In genomic region chr1:244272471-244273261, GRCh38 we compare ENCODE assay signal across 9 cellular contexts.
DNase-seq lines count a peak whose midpoint lies in the region; ATAC-seq and TF ChIP-seq lines count a peak whose summit lies in the region.
"Had no signal": no experiment of that assay in that cellular context is flagged by ENCODE, and none has a peak within 500 bp of the region (broad histone marks: within the 10 kb centered on the region; RNA-seq: fewer than 3 reads in every experiment).

No MANE protein-coding gene starts in this region.

- peaks cover 0 to 1% (median 0%) of the 10 kb centered on the region in 5 donors for H3K27me3 Mint-ChIP-seq in naive thymus-derived CD4-positive, alpha-beta T cell
- H3K27me3 Mint-ChIP-seq: activated naive CD8-positive, alpha-beta T cell had no signal

- H3K27ac Mint-ChIP-seq in naive thymus-derived CD4-positive, alpha-beta T cell: peak overlapping the region in 3 of 9 donors; percentile 0 to 45 (median 37)
- H3K27ac Mint-ChIP-seq: activated naive CD8-positive, alpha-beta T cell had no signal

- no peak overlapping the region for H3K4me3 Mint-ChIP-seq in naive thymus-derived CD4-positive, alpha-beta T cell
- H3K4me3 Mint-ChIP-seq: activated naive CD8-positive, alpha-beta T cell had no signal

- CTCF ChIA-PET in naive thymus-derived CD4-positive, alpha-beta T cell (lab: Charles Lee): interaction anchor here (0.5 to 3.4 kb wide), 6 partner anchors 17 to 994 kb away, joined by 3 to 26 read pairs (median 3); no protein-coding TSS in a partner anchor

- H3K4me1 Mint-ChIP-seq in naive thymus-derived CD4-positive, alpha-beta T cell: peaks cover 3 to 17% (median 12%) of the 10 kb centered on the region in 7 donors

- H3K27me3 ChIP-seq in naive thymus-derived CD4-positive, alpha-beta T cell (ENCODE audit: control insufficient read depth in 2 of 2, insufficient read depth in 2 of 2, low read length in 2 of 2): no peaks in the 10 kb centered on the region

- no peak overlapping the region for H3K4me3 ChIP-seq in naive thymus-derived CD4-positive, alpha-beta T cell (ENCODE audit: low read length)

- peak; percentile 64 for DNase-seq in COR-L47 (lab: John Stamatoyannopoulos, UW)
- peak; percentile 46 for DNase-seq in KG1 (lab: John Stamatoyannopoulos, UW)
- peak; percentile 75 for DNase-seq in OCI-M2 (lab: John Stamatoyannopoulos, UW; ENCODE audit: unreplicated experiment)
- DNase-seq in activated T-cell treated with anti-CD3 and anti-CD28 coated beads for 4 hours: peak; percentile 64
- peak; percentile 69 to 84 for DNase-seq in erythroblast (lab: John Stamatoyannopoulos, UW)
- peak; percentile 42 to 80 (median 73) for DNase-seq in naive thymus-derived CD4-positive, alpha-beta T cell
- peak; percentile 13 to 24 for DNase-seq in stimulated activated CD8-positive, alpha-beta memory T cell treated with anti-CD3 and anti-CD28 coated beads, Interleukin-7, amount 100 ng/mL, for 48 hours (ENCODE audit: extremely low read depth in 1 of 2, low read depth in 1 of 2)

- no peak for TF ChIP-seq POLR2A in erythroblast (IDR thresholded peaks at IDR 0.05; ENCODE audit: low read length)

- H3K4me1 ChIP-seq in naive thymus-derived CD4-positive, alpha-beta T cell (ENCODE audit: control insufficient read depth in 2 of 2, insufficient read depth in 2 of 2, low read length in 2 of 2): no peaks in the 10 kb centered on the region

- peaks cover 0 to 4% (median 0%) of the 10 kb centered on the region in 3 experiments for H3K9me3 ChIP-seq in naive thymus-derived CD4-positive, alpha-beta T cell (ENCODE audit: control insufficient read depth in 2 of 3, low read length in 3 of 3)

- intact Hi-C loops in naive thymus-derived CD4-positive, alpha-beta T cell (cut with micrococcal nuclease): loop anchor here (1.0 to 10.0 kb wide), 15 partner anchors 27 to 1805 kb away; partner anchors contain the start of gene AKT3 (in 2 of the 2)

- H3K36me3 Mint-ChIP-seq in naive thymus-derived CD4-positive, alpha-beta T cell: no peaks in the 10 kb centered on the region

- H3K9me3 Mint-ChIP-seq in naive thymus-derived CD4-positive, alpha-beta T cell: peaks cover 0 to 10% (median 6%) of the 10 kb centered on the region in 11 donors

- POLR2A ChIA-PET in naive thymus-derived CD4-positive, alpha-beta T cell (lab: Charles Lee): interaction anchor here (0.9 kb wide), 1 partner anchor 225 kb away, joined by 3 read pairs; no protein-coding TSS in a partner anchor

- H3K27ac ChIP-seq in naive thymus-derived CD4-positive, alpha-beta T cell (ENCODE audit: low read depth, low read length): no peak overlapping the region

- no peaks in the 10 kb centered on the region for H3K36me3 ChIP-seq in naive thymus-derived CD4-positive, alpha-beta T cell (ENCODE audit: control insufficient read depth in 2 of 3, insufficient read depth in 3 of 3, low read length in 3 of 3)

- ATAC-seq in GM21528 (IDR thresholded peaks at IDR 0.05; ENCODE audit: low FRiP score, unreplicated experiment): peak; percentile 88
- ATAC-seq in naive thymus-derived CD4-positive, alpha-beta T cell: peak; percentile 98

Comparison
In these comparisons a context has a peak if more than half of its experiments do, and no peak if none do; other contexts are left out.
1. DNase-seq: peak in every context shown above with its lines; median percentile 76 in erythroblast; 75 in OCI-M2; 73 in naive thymus-derived CD4-positive, alpha-beta T cell; 64 in COR-L47; 64 in activated T-cell treated with anti-CD3 and anti-CD28 coated beads for 4 hours; 46 in KG1; 18 in stimulated activated CD8-positive, alpha-beta memory T cell treated with anti-CD3 and anti-CD28 coated beads, Interleukin-7, amount 100 ng/mL, for 48 hours.